Comparison of ENCODE assay signal across 1 cellular context in the genomic region with DNA sequence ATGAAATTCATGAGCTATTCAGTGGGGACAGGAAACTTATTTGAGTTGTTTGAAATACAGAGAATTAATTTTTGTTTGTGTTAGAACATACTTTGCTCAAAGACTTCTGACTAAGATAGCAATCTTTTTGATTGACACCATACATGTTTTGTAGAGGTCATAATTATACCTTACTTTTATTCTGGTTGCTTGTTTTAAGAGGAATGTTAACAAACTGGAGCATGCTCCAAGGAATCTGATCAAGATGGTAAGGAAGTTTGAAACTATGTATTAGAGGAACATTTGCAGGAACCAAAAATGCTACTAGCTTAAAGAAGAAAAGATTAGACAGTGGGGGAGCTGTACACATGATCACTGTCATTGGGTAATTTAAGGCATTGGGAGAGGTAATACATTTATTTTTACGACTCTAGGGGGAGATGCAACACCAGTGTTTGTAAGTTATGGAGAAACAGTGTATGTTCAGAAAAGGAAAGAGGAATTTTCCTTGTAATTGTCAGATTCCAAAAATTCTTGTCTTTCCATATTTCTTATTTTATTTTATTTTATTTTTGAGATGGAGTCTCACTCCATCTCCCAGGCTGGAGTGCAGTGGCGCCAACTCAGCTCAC.
TF ChIP-seq lines count a peak whose summit lies in the region.

No MANE protein-coding gene starts in this region.

TF ChIP-seq in IMR-90, 13 proteins besides CTCF, POLR2A, EP300 and RAD21 (continued from another document):
- TF ChIP-seq RCOR1 (IDR thresholded peaks at IDR 0.05; ENCODE audit: insufficient replicate concordance, low read length) = no peak
